In the genomic region with DNA sequence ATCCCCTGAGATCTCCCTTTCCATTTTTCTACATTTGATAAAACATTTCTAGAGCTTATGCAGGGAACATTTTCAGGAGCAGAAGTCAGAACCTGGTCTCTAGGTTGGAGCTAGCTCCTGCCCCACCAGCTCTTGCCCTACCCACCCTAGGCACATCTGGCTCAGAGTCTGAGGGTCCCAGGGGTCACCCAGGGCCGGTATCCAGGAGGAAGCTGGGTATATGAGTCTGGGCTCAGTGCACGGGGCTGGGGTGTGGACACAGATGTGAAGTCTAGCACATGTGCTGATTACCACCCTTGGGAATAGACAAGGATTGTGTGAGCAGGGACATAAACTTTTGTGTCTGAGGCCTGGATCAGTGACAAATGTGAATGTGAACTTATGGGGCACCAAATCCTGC, we compare ENCODE assay signal across 28 cellular contexts.
"Had no signal": no experiment of that assay in that cellular context is flagged by ENCODE, and none has a peak within 500 bp of the region (broad histone marks: within the 10 kb centered on the region; RNA-seq: fewer than 3 reads in every experiment).

No MANE protein-coding gene starts in this region.

- H3K4me3 ChIP-seq: ovary, psoas muscle, right lobe of liver, stomach, thoracic aorta, thyroid gland, tibial nerve, upper lobe of left lung, uterus had no signal

- H3K36me3 ChIP-seq: ovary, right lobe of liver, stomach, thoracic aorta, thyroid gland, tibial nerve, upper lobe of left lung, uterus had no signal

- H3K27ac Mint-ChIP-seq: naive thymus-derived CD4-positive, alpha-beta T cell; natural killer cell treated with Interleukin-12 subunit alpha and Interleukin-12 subunit beta and Interleukin-15 and Interleukin-18, amount 100 ng/mL, for 72 hours; nephron progenitor cell; progenitor cell of endocrine pancreas; stimulated activated effector memory CD8-positive, alpha-beta T cell treated with anti-CD3 and anti-CD28 coated beads, Interleukin-12 subunit alpha, Interleukin-12 subunit beta, amount 100 ng/mL, for 72 hours; stimulated activated naive B cell treated with anti-CD40 and anti-IgM and Interleukin-4, amounts not matched to agents 10 μg/mL and 1 μg/mL and 100 μg/mL, for 72 hours; stimulated activated naive CD8-positive, alpha-beta T cell treated with anti-CD3 and anti-CD28 coated beads, Interleukin-15, Interleukin-2, amounts not matched to agents 100 ng/mL and 50 ng/mL, for 24 hours had no signal

- H3K27ac ChIP-seq: ovary, parathyroid adenoma, psoas muscle, right lobe of liver, stomach, thoracic aorta, thyroid gland, tibial nerve, upper lobe of left lung, uterus had no signal

- H3K9me3 ChIP-seq: thyroid gland had no signal

- DNase-seq: naive thymus-derived CD4-positive, alpha-beta T cell; nephron progenitor cell; occipital lobe; ovary; posterior cingulate gyrus; psoas muscle; right cardiac atrium; right lobe of liver; small intestine; stimulated activated CD4-positive, alpha-beta T cell treated with anti-CD3 and anti-CD28 coated beads, Interleukin-15, amount 100 ng/mL, for 24 hours; stimulated activated CD4-positive, alpha-beta T cell treated with anti-CD3 and anti-CD28 coated beads, Interleukin-2, amount 100 ng/mL, for 24 hours; stimulated activated CD4-positive, alpha-beta T cell treated with anti-CD3 and anti-CD28 coated beads, Interleukin-2, amount 100 ng/mL, for 48 hours; stimulated activated CD4-positive, alpha-beta T cell treated with anti-CD3 and anti-CD28 coated beads, Interleukin-4, amount 100 ng/mL, for 24 hours; stimulated activated naive B cell treated with anti-CD40 and anti-IgM and Interleukin-4, amounts not matched to agents 10 μg/mL and 1 μg/mL and 100 μg/mL, for 72 hours; stimulated activated naive CD4-positive, alpha-beta T cell treated with Interleukin-2 at 50 U/mL for 16 hours; stomach; thyroid gland; trophoblast cell; upper lobe of left lung had no signal

- H3K36me3 Mint-ChIP-seq: stimulated activated effector memory CD8-positive, alpha-beta T cell treated with anti-CD3 and anti-CD28 coated beads, Interleukin-12 subunit alpha, Interleukin-12 subunit beta, amount 100 ng/mL, for 72 hours had no signal

- H3K4me1 ChIP-seq: parathyroid adenoma, psoas muscle, right lobe of liver, stomach, thyroid gland, tibial nerve, upper lobe of left lung, uterus had no signal

- H3K4me3 Mint-ChIP-seq: naive thymus-derived CD4-positive, alpha-beta T cell; natural killer cell treated with Interleukin-12 subunit alpha and Interleukin-12 subunit beta and Interleukin-15 and Interleukin-18, amount 100 ng/mL, for 72 hours; nephron progenitor cell; neural crest cell; stimulated activated effector memory CD8-positive, alpha-beta T cell treated with anti-CD3 and anti-CD28 coated beads, Interleukin-12 subunit alpha, Interleukin-12 subunit beta, amount 100 ng/mL, for 72 hours; stimulated activated naive B cell treated with anti-CD40 and anti-IgM and Interleukin-4, amounts not matched to agents 10 μg/mL and 1 μg/mL and 100 μg/mL, for 72 hours; stimulated activated naive CD8-positive, alpha-beta T cell treated with anti-CD3 and anti-CD28 coated beads, Interleukin-15, Interleukin-2, amounts not matched to agents 100 ng/mL and 50 ng/mL, for 24 hours had no signal

- ATAC-seq: naive thymus-derived CD4-positive, alpha-beta T cell; natural killer cell treated with Interleukin-12 subunit alpha and Interleukin-12 subunit beta and Interleukin-15 and Interleukin-18, amount 100 ng/mL, for 72 hours; psoas muscle; right cardiac atrium; right lobe of liver; stimulated activated effector memory CD8-positive, alpha-beta T cell treated with anti-CD3 and anti-CD28 coated beads, Interleukin-12 subunit alpha, Interleukin-12 subunit beta, amount 100 ng/mL, for 72 hours; stimulated activated naive B cell treated with anti-CD40 and anti-IgM and Interleukin-4, amounts not matched to agents 10 μg/mL and 1 μg/mL and 100 μg/mL, for 72 hours had no signal

- H3K27me3 ChIP-seq: ovary, right lobe of liver, thyroid gland, tibial nerve, upper lobe of left lung, uterus had no signal

- H3K4me1 Mint-ChIP-seq: naive thymus-derived CD4-positive, alpha-beta T cell; nephron progenitor cell; neural crest cell; stimulated activated effector memory CD8-positive, alpha-beta T cell treated with anti-CD3 and anti-CD28 coated beads, Interleukin-12 subunit alpha, Interleukin-12 subunit beta, amount 100 ng/mL, for 72 hours; stimulated activated naive B cell treated with anti-CD40 and anti-IgM and Interleukin-4, amounts not matched to agents 10 μg/mL and 1 μg/mL and 100 μg/mL, for 72 hours had no signal
